ENCODE assay signal across 19 cellular contexts in the genomic region with DNA sequence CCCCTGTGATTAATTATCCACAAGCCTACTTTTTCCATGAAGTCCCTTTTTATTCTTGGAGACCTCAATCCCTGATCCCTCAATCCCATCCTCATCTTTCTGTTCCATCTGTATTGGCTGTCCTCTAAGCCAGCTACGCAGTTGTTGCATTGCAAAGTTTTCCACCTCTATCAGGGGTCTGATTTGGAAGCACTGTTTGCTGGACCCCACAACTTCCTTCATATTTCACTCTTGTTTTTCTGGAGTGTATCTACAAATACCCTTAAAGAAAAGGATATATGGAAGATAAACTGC.
"Had no signal": no experiment of that assay in that cellular context is flagged by ENCODE, and none has a peak within 500 bp of the region (broad histone marks: within the 10 kb centered on the region; RNA-seq: fewer than 3 reads in every experiment).

No MANE protein-coding gene starts in this region.

- DNase-seq: activated CD4-positive, alpha-beta T cell treated with anti-CD3 and anti-CD28 coated beads for 48 hours; activated CD8-positive, alpha-beta memory T cell treated with anti-CD3 and anti-CD28 coated beads, Interleukin-2, amount 50 U/mL, for 4 hours; activated CD8-positive, alpha-beta T cell treated with anti-CD3 and anti-CD28 coated beads, Interleukin-2, amount 10 ng/mL, durations not matched to agents 7 days and 5 days; activated gamma-delta T cell; activated T-cell treated with anti-CD3 and anti-CD28 coated beads, Interleukin-2, amount 50 U/mL, for 48 hours; amniotic stem cell; effector memory CD8-positive, alpha-beta T cell; erythroblast; hypothalamus; left ventricle myocardium superior; mesendoderm; occipital lobe; T-helper 17 cell had no signal

- H3K4me1 Mint-ChIP-seq: brain, T-helper 17 cell had no signal

- H3K4me3 Mint-ChIP-seq: activated CD8-positive, alpha-beta T cell treated with anti-CD3 and anti-CD28 coated beads, Interleukin-2, amount 10 ng/mL, durations not matched to agents 7 days and 5 days; brain; dendritic cell treated with granulocyte-macrophage colony-stimulating factor and Interleukin-4, amounts not matched to agents 40 ng/mL and 50 ng/mL, for 4 days; effector memory CD8-positive, alpha-beta T cell; natural killer cell treated with Interleukin-12 subunit alpha and Interleukin-12 subunit beta and Interleukin-15 and Interleukin-18, amount 100 ng/mL, for 72 hours; stimulated activated effector memory CD8-positive, alpha-beta T cell treated with anti-CD3 and anti-CD28 coated beads, Interleukin-12 subunit alpha, Interleukin-12 subunit beta, amount 100 ng/mL, for 72 hours; T-helper 17 cell; WTC11 had no signal

- H3K9me3 Mint-ChIP-seq: activated naive CD4-positive, alpha-beta T cell treated with anti-CD3 and anti-CD28 coated beads, Interleukin-2, amount 50 U/mL, for 72 hours; brain; dendritic cell treated with granulocyte-macrophage colony-stimulating factor and Interleukin-4, amounts not matched to agents 40 ng/mL and 50 ng/mL, for 4 days; effector memory CD8-positive, alpha-beta T cell; natural killer cell treated with Interleukin-12 subunit alpha and Interleukin-12 subunit beta and Interleukin-15 and Interleukin-18, amount 100 ng/mL, for 72 hours; stimulated activated effector memory CD8-positive, alpha-beta T cell treated with anti-CD3 and anti-CD28 coated beads, Interleukin-12 subunit alpha, Interleukin-12 subunit beta, amount 100 ng/mL, for 72 hours; WTC11 had no signal

- H3K36me3 Mint-ChIP-seq: activated naive CD4-positive, alpha-beta T cell treated with anti-CD3 and anti-CD28 coated beads, Interleukin-2, amount 50 U/mL, for 72 hours; natural killer cell treated with Interleukin-12 subunit alpha and Interleukin-12 subunit beta and Interleukin-15 and Interleukin-18, amount 100 ng/mL, for 72 hours; stimulated activated effector memory CD8-positive, alpha-beta T cell treated with anti-CD3 and anti-CD28 coated beads, Interleukin-12 subunit alpha, Interleukin-12 subunit beta, amount 100 ng/mL, for 72 hours had no signal

- H3K27ac Mint-ChIP-seq: activated CD8-positive, alpha-beta T cell treated with anti-CD3 and anti-CD28 coated beads, Interleukin-2, amount 10 ng/mL, durations not matched to agents 7 days and 5 days; activated naive CD4-positive, alpha-beta T cell treated with anti-CD3 and anti-CD28 coated beads, Interleukin-2, amount 50 U/mL, for 72 hours; brain; dendritic cell treated with granulocyte-macrophage colony-stimulating factor and Interleukin-4, amounts not matched to agents 40 ng/mL and 50 ng/mL, for 4 days; effector memory CD8-positive, alpha-beta T cell; natural killer cell treated with Interleukin-12 subunit alpha and Interleukin-12 subunit beta and Interleukin-15 and Interleukin-18, amount 100 ng/mL, for 72 hours; stimulated activated effector memory CD8-positive, alpha-beta T cell treated with anti-CD3 and anti-CD28 coated beads, Interleukin-12 subunit alpha, Interleukin-12 subunit beta, amount 100 ng/mL, for 72 hours; T-helper 17 cell; WTC11 had no signal

- ATAC-seq: activated CD8-positive, alpha-beta T cell treated with anti-CD3 and anti-CD28 coated beads, Interleukin-2, amount 10 ng/mL, durations not matched to agents 7 days and 5 days; activated naive CD4-positive, alpha-beta T cell treated with anti-CD3 and anti-CD28 coated beads, Interleukin-2, amount 50 U/mL, for 72 hours; effector memory CD8-positive, alpha-beta T cell; left ventricle myocardium superior; natural killer cell treated with Interleukin-12 subunit alpha and Interleukin-12 subunit beta and Interleukin-15 and Interleukin-18, amount 100 ng/mL, for 72 hours; stimulated activated effector memory CD8-positive, alpha-beta T cell treated with anti-CD3 and anti-CD28 coated beads, Interleukin-12 subunit alpha, Interleukin-12 subunit beta, amount 100 ng/mL, for 72 hours; T-helper 17 cell; WTC11 had no signal
